In genomic region chr4:176492648-176493302, GRCh38 we compare ENCODE assay signal across 10 cellular contexts.
A peak's percentile ranks its signal among the peaks of the same experiment; 100 is the strongest.
DNase-seq lines count a peak whose midpoint lies in the region; ATAC-seq, FAIRE-seq and TF ChIP-seq lines count a peak whose summit lies in the region.
"Had no signal": no experiment of that assay in that cellular context is flagged by ENCODE, and none has a peak within 500 bp of the region (broad histone marks: within the 10 kb centered on the region; RNA-seq: fewer than 3 reads in every experiment).

No MANE protein-coding gene starts in this region.

- no peaks in the 10 kb centered on the region for H3K27me3 Mint-ChIP-seq in activated T-helper 17 cell treated with anti-CD3 and anti-CD28 coated beads, Interleukin-2, amount 50 U/mL, for 72 hours

- H3K27ac Mint-ChIP-seq in activated T-helper 17 cell treated with anti-CD3 and anti-CD28 coated beads, Interleukin-2, amount 50 U/mL, for 72 hours: no peak overlapping the region
- H3K27ac Mint-ChIP-seq: endodermal cell had no signal

- ATAC-seq in HG02973 (IDR thresholded peaks at IDR 0.05; ENCODE audit: unreplicated experiment): peak; percentile 100
- peak; percentile 45 for ATAC-seq in activated T-helper 17 cell treated with anti-CD3 and anti-CD28 coated beads, Interleukin-2, amount 50 U/mL, for 72 hours (replicated peaks)

- FAIRE-seq in GM19239 (lab: Jason Lieb, UNC): peak; percentile 96

- TF ChIP-seq POLR2A in erythroblast (IDR thresholded peaks at IDR 0.05; ENCODE audit: low read length): no peak

- no peaks in the 10 kb centered on the region for H3K4me1 Mint-ChIP-seq in activated T-helper 17 cell treated with anti-CD3 and anti-CD28 coated beads, Interleukin-2, amount 50 U/mL, for 72 hours
- H3K4me1 Mint-ChIP-seq: endodermal cell had no signal

- H3K9me3 Mint-ChIP-seq in activated T-helper 17 cell treated with anti-CD3 and anti-CD28 coated beads, Interleukin-2, amount 50 U/mL, for 72 hours: no peaks in the 10 kb centered on the region
- H3K9me3 Mint-ChIP-seq: endodermal cell had no signal

- DNase-seq in Caki2 (ENCODE audit: low read depth) (peak; percentile 37), GM19239 (ENCODE audit: insufficient read length, low spot score) (peak; percentile 33), erythroblast (lab: John Stamatoyannopoulos, UW) (no peak), putamen (ENCODE audit: low spot score) (no peak), NCI-H1930 (lab: John Stamatoyannopoulos, UW) (no peak), NCI-H1417 treated with DMSO at 0.1 percent for 48 hours (lab: John Stamatoyannopoulos, UW) (no peak)
- DNase-seq: endodermal cell had no signal

- no peaks in the 10 kb centered on the region for H3K36me3 Mint-ChIP-seq in activated T-helper 17 cell treated with anti-CD3 and anti-CD28 coated beads, Interleukin-2, amount 50 U/mL, for 72 hours (ENCODE audit: low read depth)

- in situ Hi-C loops in Caki2 (cut with HindIII; ENCODE audit: low pct_unique_long_range_greater_than_20kb, low sequenced_read_pairs): no loop called here

- no peak overlapping the region for H3K4me3 Mint-ChIP-seq in activated T-helper 17 cell treated with anti-CD3 and anti-CD28 coated beads, Interleukin-2, amount 50 U/mL, for 72 hours
- H3K4me3 Mint-ChIP-seq: endodermal cell, neural crest cell had no signal

Comparison
In these comparisons a context has a peak if more than half of its experiments do, and no peak if none do; other contexts are left out.
1. DNase-seq: peak in Caki2 (single experiment) and GM19239 (single experiment); none in erythroblast (0 of 2), putamen (single experiment), NCI-H1930 (0 of 2) and NCI-H1417 treated with DMSO at 0.1 percent for 48 hours (single experiment).